Comparison of ENCODE assay signal across 3 cellular contexts in the genomic region with DNA sequence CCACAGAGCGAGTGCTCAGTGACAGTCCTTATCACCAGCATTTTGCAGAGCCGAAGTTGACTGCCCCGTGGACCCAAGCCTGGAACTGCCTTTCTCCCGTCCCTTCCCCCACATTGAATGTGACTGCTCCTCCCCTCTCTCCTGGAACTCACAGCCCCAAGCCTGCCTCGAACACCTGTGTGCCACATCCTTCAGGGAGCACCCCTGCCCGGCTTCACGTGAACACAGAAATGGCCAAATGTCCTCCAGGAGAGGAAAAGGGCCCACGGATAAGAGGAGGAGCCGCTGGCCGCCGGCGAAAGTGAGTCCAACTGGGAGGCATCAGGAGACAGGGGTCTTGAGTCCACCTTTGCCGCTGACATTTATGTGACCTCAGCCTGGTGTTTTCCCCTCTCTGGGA.
TF ChIP-seq lines count a peak whose summit lies in the region.

No MANE protein-coding gene starts in this region.

TF ChIP-seq in SK-N-SH, 30 proteins besides CTCF, POLR2A, EP300 and RAD21:
- TF ChIP-seq MXI1 (IDR thresholded peaks at IDR 0.05; ENCODE audit: low read depth, low read length) (no peak), TEAD4 (IDR thresholded peaks at IDR 0.05; ENCODE audit: borderline replicate concordance, insufficient read depth) (no peak), NRF1 (IDR thresholded peaks at IDR 0.05; ENCODE audit: low read depth, low read length) (no peak), POLR2AphosphoS5 (IDR thresholded peaks at IDR 0.05; ENCODE audit: low read depth, low read length) (no peak), EZH2phosphoT487 (IDR thresholded peaks at IDR 0.05; ENCODE audit: borderline replicate concordance, low read depth) (no peak)
- TF ChIP-seq, protein P1, sequence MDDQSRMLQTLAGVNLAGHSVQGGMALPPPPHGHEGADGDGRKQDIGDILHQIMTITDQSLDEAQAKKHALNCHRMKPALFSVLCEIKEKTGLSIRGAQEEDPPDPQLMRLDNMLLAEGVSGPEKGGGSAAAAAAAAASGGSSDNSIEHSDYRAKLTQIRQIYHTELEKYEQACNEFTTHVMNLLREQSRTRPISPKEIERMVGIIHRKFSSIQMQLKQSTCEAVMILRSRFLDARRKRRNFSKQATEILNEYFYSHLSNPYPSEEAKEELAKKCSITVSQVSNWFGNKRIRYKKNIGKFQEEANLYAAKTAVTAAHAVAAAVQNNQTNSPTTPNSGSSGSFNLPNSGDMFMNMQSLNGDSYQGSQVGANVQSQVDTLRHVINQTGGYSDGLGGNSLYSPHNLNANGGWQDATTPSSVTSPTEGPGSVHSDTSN (IDR thresholded peaks at IDR 0.05) = no peak
- TF ChIP-seq, protein P2, sequence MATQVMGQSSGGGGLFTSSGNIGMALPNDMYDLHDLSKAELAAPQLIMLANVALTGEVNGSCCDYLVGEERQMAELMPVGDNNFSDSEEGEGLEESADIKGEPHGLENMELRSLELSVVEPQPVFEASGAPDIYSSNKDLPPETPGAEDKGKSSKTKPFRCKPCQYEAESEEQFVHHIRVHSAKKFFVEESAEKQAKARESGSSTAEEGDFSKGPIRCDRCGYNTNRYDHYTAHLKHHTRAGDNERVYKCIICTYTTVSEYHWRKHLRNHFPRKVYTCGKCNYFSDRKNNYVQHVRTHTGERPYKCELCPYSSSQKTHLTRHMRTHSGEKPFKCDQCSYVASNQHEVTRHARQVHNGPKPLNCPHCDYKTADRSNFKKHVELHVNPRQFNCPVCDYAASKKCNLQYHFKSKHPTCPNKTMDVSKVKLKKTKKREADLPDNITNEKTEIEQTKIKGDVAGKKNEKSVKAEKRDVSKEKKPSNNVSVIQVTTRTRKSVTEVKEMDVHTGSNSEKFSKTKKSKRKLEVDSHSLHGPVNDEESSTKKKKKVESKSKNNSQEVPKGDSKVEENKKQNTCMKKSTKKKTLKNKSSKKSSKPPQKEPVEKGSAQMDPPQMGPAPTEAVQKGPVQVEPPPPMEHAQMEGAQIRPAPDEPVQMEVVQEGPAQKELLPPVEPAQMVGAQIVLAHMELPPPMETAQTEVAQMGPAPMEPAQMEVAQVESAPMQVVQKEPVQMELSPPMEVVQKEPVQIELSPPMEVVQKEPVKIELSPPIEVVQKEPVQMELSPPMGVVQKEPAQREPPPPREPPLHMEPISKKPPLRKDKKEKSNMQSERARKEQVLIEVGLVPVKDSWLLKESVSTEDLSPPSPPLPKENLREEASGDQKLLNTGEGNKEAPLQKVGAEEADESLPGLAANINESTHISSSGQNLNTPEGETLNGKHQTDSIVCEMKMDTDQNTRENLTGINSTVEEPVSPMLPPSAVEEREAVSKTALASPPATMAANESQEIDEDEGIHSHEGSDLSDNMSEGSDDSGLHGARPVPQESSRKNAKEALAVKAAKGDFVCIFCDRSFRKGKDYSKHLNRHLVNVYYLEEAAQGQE (IDR thresholded peaks at IDR 0.05; ENCODE audit: low read depth, low read length) = no peak
- TF ChIP-seq, protein P3, sequence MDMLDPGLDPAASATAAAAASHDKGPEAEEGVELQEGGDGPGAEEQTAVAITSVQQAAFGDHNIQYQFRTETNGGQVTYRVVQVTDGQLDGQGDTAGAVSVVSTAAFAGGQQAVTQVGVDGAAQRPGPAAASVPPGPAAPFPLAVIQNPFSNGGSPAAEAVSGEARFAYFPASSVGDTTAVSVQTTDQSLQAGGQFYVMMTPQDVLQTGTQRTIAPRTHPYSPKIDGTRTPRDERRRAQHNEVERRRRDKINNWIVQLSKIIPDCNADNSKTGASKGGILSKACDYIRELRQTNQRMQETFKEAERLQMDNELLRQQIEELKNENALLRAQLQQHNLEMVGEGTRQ (IDR thresholded peaks at IDR 0.05; ENCODE audit: borderline replicate concordance, low read depth, low read length) = no peak
- TF ChIP-seq, protein P4, sequence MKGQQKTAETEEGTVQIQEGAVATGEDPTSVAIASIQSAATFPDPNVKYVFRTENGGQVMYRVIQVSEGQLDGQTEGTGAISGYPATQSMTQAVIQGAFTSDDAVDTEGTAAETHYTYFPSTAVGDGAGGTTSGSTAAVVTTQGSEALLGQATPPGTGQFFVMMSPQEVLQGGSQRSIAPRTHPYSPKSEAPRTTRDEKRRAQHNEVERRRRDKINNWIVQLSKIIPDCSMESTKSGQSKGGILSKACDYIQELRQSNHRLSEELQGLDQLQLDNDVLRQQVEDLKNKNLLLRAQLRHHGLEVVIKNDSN (IDR thresholded peaks at IDR 0.05; ENCODE audit: borderline replicate concordance, low read depth) = no peak

TF ChIP-seq in SK-N-SH treated with all-trans-retinoic acid at 6 μM for 48 hours, 23 proteins besides CTCF, POLR2A, EP300 and RAD21:
- TF ChIP-seq, protein P5, sequence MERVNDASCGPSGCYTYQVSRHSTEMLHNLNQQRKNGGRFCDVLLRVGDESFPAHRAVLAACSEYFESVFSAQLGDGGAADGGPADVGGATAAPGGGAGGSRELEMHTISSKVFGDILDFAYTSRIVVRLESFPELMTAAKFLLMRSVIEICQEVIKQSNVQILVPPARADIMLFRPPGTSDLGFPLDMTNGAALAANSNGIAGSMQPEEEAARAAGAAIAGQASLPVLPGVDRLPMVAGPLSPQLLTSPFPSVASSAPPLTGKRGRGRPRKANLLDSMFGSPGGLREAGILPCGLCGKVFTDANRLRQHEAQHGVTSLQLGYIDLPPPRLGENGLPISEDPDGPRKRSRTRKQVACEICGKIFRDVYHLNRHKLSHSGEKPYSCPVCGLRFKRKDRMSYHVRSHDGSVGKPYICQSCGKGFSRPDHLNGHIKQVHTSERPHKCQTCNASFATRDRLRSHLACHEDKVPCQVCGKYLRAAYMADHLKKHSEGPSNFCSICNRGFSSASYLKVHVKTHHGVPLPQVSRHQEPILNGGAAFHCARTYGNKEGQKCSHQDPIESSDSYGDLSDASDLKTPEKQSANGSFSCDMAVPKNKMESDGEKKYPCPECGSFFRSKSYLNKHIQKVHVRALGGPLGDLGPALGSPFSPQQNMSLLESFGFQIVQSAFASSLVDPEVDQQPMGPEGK (CRISPR knock-in tag; IDR thresholded peaks at IDR 0.05; ENCODE audit: borderline replicate concordance) = no peak
- no peak for TF ChIP-seq GLIS3 (CRISPR knock-in tag; IDR thresholded peaks at IDR 0.05)
- no peak for TF ChIP-seq ISL1 (CRISPR knock-in tag; IDR thresholded peaks at IDR 0.05)
- no peak for TF ChIP-seq TOX (CRISPR knock-in tag; IDR thresholded peaks at IDR 0.05; ENCODE audit: borderline replicate concordance)
- no peak for TF ChIP-seq SNAI2 (CRISPR knock-in tag; IDR thresholded peaks at IDR 0.05)

TF ChIP-seq in HEK293T, 16 proteins besides CTCF, POLR2A, EP300 and RAD21:
- TF ChIP-seq FOXK2 (IDR thresholded peaks at IDR 0.05) = no peak
- TF ChIP-seq FOXA1 (IDR thresholded peaks at IDR 0.05) = no peak
- no peak for TF ChIP-seq ZNF384 (IDR thresholded peaks at IDR 0.05)
- TF ChIP-seq HDGF (IDR thresholded peaks at IDR 0.05; ENCODE audit: borderline replicate concordance) = no peak
- no peak for TF ChIP-seq ELF4 (IDR thresholded peaks at IDR 0.05)
- no peak for TF ChIP-seq TARDBP (IDR thresholded peaks at IDR 0.05)
- TF ChIP-seq BHLHE40 (IDR thresholded peaks at IDR 0.05; ENCODE audit: borderline replicate concordance) = no peak
- TF ChIP-seq FOXM1 (IDR thresholded peaks at IDR 0.05; ENCODE audit: borderline replicate concordance) = no peak
- TF ChIP-seq NFRKB (IDR thresholded peaks at IDR 0.05) = no peak
- TF ChIP-seq CTBP1 (IDR thresholded peaks at IDR 0.05; ENCODE audit: borderline replicate concordance) = no peak
- TF ChIP-seq SP1 (IDR thresholded peaks at IDR 0.05) = no peak
- TF ChIP-seq ARNT (IDR thresholded peaks at IDR 0.05) = no peak
- TF ChIP-seq SUZ12 (IDR thresholded peaks at IDR 0.05) = no peak
- TF ChIP-seq, protein P6, sequence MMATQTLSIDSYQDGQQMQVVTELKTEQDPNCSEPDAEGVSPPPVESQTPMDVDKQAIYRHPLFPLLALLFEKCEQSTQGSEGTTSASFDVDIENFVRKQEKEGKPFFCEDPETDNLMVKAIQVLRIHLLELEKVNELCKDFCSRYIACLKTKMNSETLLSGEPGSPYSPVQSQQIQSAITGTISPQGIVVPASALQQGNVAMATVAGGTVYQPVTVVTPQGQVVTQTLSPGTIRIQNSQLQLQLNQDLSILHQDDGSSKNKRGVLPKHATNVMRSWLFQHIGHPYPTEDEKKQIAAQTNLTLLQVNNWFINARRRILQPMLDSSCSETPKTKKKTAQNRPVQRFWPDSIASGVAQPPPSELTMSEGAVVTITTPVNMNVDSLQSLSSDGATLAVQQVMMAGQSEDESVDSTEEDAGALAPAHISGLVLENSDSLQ (IDR thresholded peaks at IDR 0.05) = no peak
- no peak for TF ChIP-seq LEF1 (IDR thresholded peaks at IDR 0.05; ENCODE audit: borderline replicate concordance)
